Comparison of ENCODE assay signal across 14 cellular contexts in genomic region chr1:21884456-21885235, GRCh38.
"Had no signal": no experiment of that assay in that cellular context is flagged by ENCODE, and none has a peak within 500 bp of the region (broad histone marks: within the 10 kb centered on the region; RNA-seq: fewer than 3 reads in every experiment).

No MANE protein-coding gene starts in this region.

- H3K4me1 ChIP-seq: upper lobe of right lung, vagina had no signal

- H3K27me3 Mint-ChIP-seq: naive thymus-derived CD8-positive, alpha-beta T cell had no signal

- H3K4me3 ChIP-seq: coronary artery, skin epidermis, upper lobe of right lung, vagina had no signal

- H3K27ac ChIP-seq: skin epidermis, upper lobe of right lung, vagina had no signal

- H3K4me1 Mint-ChIP-seq: naive thymus-derived CD8-positive, alpha-beta T cell had no signal

- H3K9me3 ChIP-seq: upper lobe of right lung, vagina had no signal

- DNase-seq: effector CD4-positive, alpha-beta T cell; endodermal cell; glutamatergic neuron; kidney; left cardiac atrium; naive thymus-derived CD8-positive, alpha-beta T cell; posterior cingulate gyrus; stimulated activated CD4-positive, alpha-beta T cell treated with anti-CD3 and anti-CD28 coated beads, Interleukin-2, amount 100 ng/mL, for 48 hours; stimulated activated naive CD4-positive, alpha-beta T cell treated with Interleukin-2 at 50 U/mL for 16 hours; upper lobe of right lung had no signal

- H3K9me3 Mint-ChIP-seq: endodermal cell; naive thymus-derived CD8-positive, alpha-beta T cell had no signal

- H3K27ac Mint-ChIP-seq: endodermal cell had no signal

- H3K27me3 ChIP-seq: upper lobe of right lung, vagina had no signal

- H3K4me3 Mint-ChIP-seq: endodermal cell; naive thymus-derived CD8-positive, alpha-beta T cell had no signal

- ATAC-seq: left cardiac atrium; naive thymus-derived CD8-positive, alpha-beta T cell; sciatic nerve; upper lobe of right lung had no signal
